20 cellular contexts compared by ENCODE assay signal in the genomic region with DNA sequence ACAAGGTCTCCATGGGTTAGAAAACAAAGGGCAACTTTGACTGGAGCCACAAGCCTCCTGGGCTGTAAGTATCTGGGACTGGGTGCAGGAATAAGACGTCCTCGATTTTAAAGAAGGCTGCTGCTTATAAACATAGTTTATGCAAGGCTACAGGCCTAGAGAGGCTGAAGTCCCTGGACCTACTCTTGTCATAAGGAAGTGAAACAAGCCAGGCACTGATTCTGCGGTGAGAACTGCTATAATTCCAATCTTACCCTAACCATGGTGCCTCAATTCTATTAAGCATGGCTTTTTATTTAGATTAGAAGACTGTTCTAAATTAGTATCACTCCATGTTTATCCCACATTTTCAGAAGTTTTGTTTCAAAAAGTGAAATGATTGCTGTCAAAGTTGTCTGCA.
"Had no signal": no experiment of that assay in that cellular context is flagged by ENCODE, and none has a peak within 500 bp of the region (broad histone marks: within the 10 kb centered on the region; RNA-seq: fewer than 3 reads in every experiment).

No MANE protein-coding gene starts in this region.

- H3K27ac ChIP-seq: foreskin keratinocyte, neutrophil, ovary, prostate gland, tibial artery had no signal

- H3K4me3 ChIP-seq: lung, ovary, prostate gland, tibial artery had no signal

- H3K36me3 ChIP-seq: neutrophil, ovary, prostate gland, tibial artery had no signal

- DNase-seq: activated CD8-positive, alpha-beta memory T cell treated with anti-CD3 and anti-CD28 coated beads for 24 hours; activated CD8-positive, alpha-beta memory T cell treated with anti-CD3 and anti-CD28 coated beads, Interleukin-2, amount 50 U/mL, for 48 hours; activated naive CD4-positive, alpha-beta T cell treated with Interleukin-2 at 50 U/mL for 16 hours; activated naive CD8-positive, alpha-beta T cell treated with anti-CD3 and anti-CD28 coated beads for 36 hours; activated T-cell treated with anti-CD3 and anti-CD28 coated beads, Interleukin-2, amount 50 U/mL, for 4 hours; central memory CD4-positive, alpha-beta T cell; dermis blood vessel endothelial cell; effector CD8-positive, alpha-beta T cell; foreskin keratinocyte; kidney; natural killer cell; ovary; stimulated activated CD4-positive, alpha-beta T cell treated with anti-CD3 and anti-CD28 coated beads, Interleukin-4, amount 100 ng/mL, for 24 hours; stimulated activated naive CD8-positive, alpha-beta T cell treated with anti-CD3 and anti-CD28 coated beads, Interleukin-15, Interleukin-2, amounts not matched to agents 100 U/mL and 50 U/mL, for 24 hours; substantia nigra; tibial artery had no signal

- FAIRE-seq: astrocyte, kidney had no signal

- H3K9me3 ChIP-seq: neutrophil, ovary, prostate gland, tibial artery had no signal

- H3K27me3 ChIP-seq: foreskin keratinocyte, neutrophil, ovary, tibial artery had no signal

- H3K4me1 ChIP-seq: foreskin keratinocyte, prostate gland, tibial artery had no signal

- ATAC-seq: activated T-cell treated with anti-CD3 and anti-CD28 coated beads, Interleukin-2, amount 50 U/mL, for 4 hours; foreskin keratinocyte; natural killer cell; stimulated activated naive CD8-positive, alpha-beta T cell treated with anti-CD3 and anti-CD28 coated beads, Interleukin-15, Interleukin-2, amounts not matched to agents 100 U/mL and 50 U/mL, for 24 hours had no signal
